ENCODE assay signal across 13 cellular contexts in the genomic region with DNA sequence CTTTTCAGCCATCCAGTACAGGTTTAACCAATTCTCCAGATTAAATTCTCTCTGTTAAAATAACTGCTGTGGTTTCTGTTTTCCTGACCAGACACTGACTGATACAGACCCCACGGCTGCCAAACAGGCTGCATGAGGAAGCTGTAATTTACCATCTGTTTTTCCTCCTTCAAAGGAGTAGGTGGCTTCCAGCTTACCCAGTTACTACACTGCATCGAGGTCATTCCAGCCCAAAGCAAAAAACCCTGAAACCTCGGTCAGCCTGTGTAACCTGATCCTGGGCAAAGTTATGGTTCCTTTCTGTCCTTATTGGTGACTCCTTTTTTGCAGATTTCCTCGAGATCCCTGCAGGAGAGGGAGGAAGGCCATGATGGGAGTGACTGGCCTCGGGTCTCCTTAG. TPM values are rescaled to one million over a fixed set of nuclear protein-coding genes. Genes with fewer than 3 reads are reported as not detected.
DNase-seq lines count a peak whose midpoint lies in the region; ATAC-seq, FAIRE-seq and TF ChIP-seq lines count a peak whose summit lies in the region.
"Had no signal": no experiment of that assay in that cellular context is flagged by ENCODE, and none has a peak within 500 bp of the region (broad histone marks: within the 10 kb centered on the region; RNA-seq: fewer than 3 reads in every experiment).

No MANE protein-coding gene starts in this region.

- BruUV-seq in HepG2 (replicated peaks; lab: Mats Ljungman, UMichigan), result no TSS peak

- 1% methylated on average over 5 of the region's 5 CpGs for WGBS in HepG2 (ENCODE audit: low lambda C conversion rate)
- 38% methylated on average over 5 of the region's 5 CpGs for WGBS in right lobe of liver (ENCODE audit: insufficient coverage, low coverage, low lambda C conversion rate, missing lambda C conversion rate)

- ATAC-seq in HepG2 (peak; percentile 34; the same call in 2 of the 3 replicates), right lobe of liver (no peak)
- ATAC-seq: left lung had no signal

- no peak for FAIRE-seq in HepG2 (lab: Jason Lieb, UNC)

- H3K79me2 ChIP-seq in HepG2 (ENCODE audit: insufficient read depth, low read length), result no peaks in the 10 kb centered on the region

- peaks cover 5% of the 10 kb centered on the region for H3K9me3 Mint-ChIP-seq in type B pancreatic cell

- TF ChIP-seq EP300 in HepG2 (IDR thresholded peaks at IDR 0.05; ENCODE audit: low read depth in 2 of 2, low read length in 2 of 2) (no peak), HepG2 (CRISPR knock-in tag; IDR thresholded peaks at IDR 0.05; ENCODE audit: borderline replicate concordance) (no peak)

- H3K9ac ChIP-seq in HepG2 (ENCODE audit: insufficient read depth, low read depth, low read length), result no peak overlapping the region

- CTCF ChIA-PET in HepG2 (lab: Yijun Ruan, JAX; ENCODE audit: low intra/inter-chr PET ratio, low total read pairs), result no interaction called here
- CTCF ChIA-PET in RWPE1 (lab: Yijun Ruan, JAX), result interaction anchor here (0.6 to 1.1 kb wide), 5 partner anchors 17 to 1632 kb away, joined by 3 to 7 read pairs (median 3); no protein-coding TSS in a partner anchor

- H3K27me3 Mint-ChIP-seq in type B pancreatic cell, result peaks cover 9% of the 10 kb centered on the region

- DNase-seq in HepG2 (ENCODE audit: low spot score) (no peak), right lobe of liver (no peak), RWPE1 (ENCODE audit: low spot score) (no peak), fibroblast of the aortic adventitia (ENCODE audit: low read depth) (peak; percentile 47), type B pancreatic cell (ENCODE audit: extremely low spot score, unreplicated experiment) (no peak), DMS79 treated with DMSO at 0.1 percent for 48 hours (lab: John Stamatoyannopoulos, UW) (no peak), NCI-H2081 treated with DMSO at 0.1 percent for 48 hours (lab: John Stamatoyannopoulos, UW) (no peak)
- DNase-seq in stimulated activated CD4-positive, alpha-beta T cell treated with anti-CD3 and anti-CD28 coated beads, Interleukin-12 subunit alpha, Interleukin-12 subunit beta, amount 100 ng/mL, for 4 hours, result no peak
- DNase-seq: left lung, NCI-H1436, Peyer's patch had no signal

- no peaks in the 10 kb centered on the region; the same call in 1 of the 2 replicates for H4K20me1 ChIP-seq in HepG2 (ENCODE audit: insufficient read depth, low read length)

- H3K36me3 ChIP-seq in HepG2 (replicated peaks in 1 of 2; ENCODE audit: control insufficient read depth in 1 of 2, insufficient read depth in 2 of 2, low read length in 2 of 2), result no peaks in the 10 kb centered on the region
- H3K36me3 ChIP-seq in right lobe of liver, result no peaks in the 10 kb centered on the region
- H3K36me3 ChIP-seq: gastroesophageal sphincter, left lung, Peyer's patch had no signal

- in situ Hi-C loops in HepG2 (cut with HindIII; ENCODE audit: extremely low pct_ligation_motif_present, low pct_unique_long_range_greater_than_20kb), result no loop called here

- no peaks in the 10 kb centered on the region for H3K9me3 ChIP-seq in HepG2 (ENCODE audit: low read length)
- H3K9me3 ChIP-seq in right lobe of liver, result no peaks in the 10 kb centered on the region
- H3K9me3 ChIP-seq: gastroesophageal sphincter, left lung, Peyer's patch had no signal

- no peak overlapping the region for H2AFZ ChIP-seq in HepG2 (ENCODE audit: low read length)

- H3K4me2 ChIP-seq in HepG2 (ENCODE audit: low read depth, low read length), result no peak overlapping the region

- peak overlapping the region; percentile 43 for H3K4me3 Mint-ChIP-seq in type B pancreatic cell
- H3K4me3 Mint-ChIP-seq: B cell had no signal

- intact Hi-C loops in HepG2 (cut with micrococcal nuclease; ENCODE audit: unreplicated experiment), result no loop called here
- intact Hi-C loops in right lobe of liver (cut with DNase I), result no loop called here

- H3K27ac Mint-ChIP-seq in type B pancreatic cell, result peak overlapping the region; percentile 17
- H3K27ac Mint-ChIP-seq: B cell had no signal

- no peak overlapping the region for H3K4me3 ChIP-seq in HepG2 (replicated peaks in 1 of 3; ENCODE audit: insufficient read depth in 1 of 3, low read depth in 2 of 3, low read length in 3 of 3)
- no peak overlapping the region for H3K4me3 ChIP-seq in right lobe of liver
- H3K4me3 ChIP-seq in fibroblast of the aortic adventitia (ENCODE audit: low read depth, low read length), result no peak overlapping the region
- H3K4me3 ChIP-seq: gastroesophageal sphincter, left lung, Peyer's patch had no signal

- POLR2A ChIA-PET in HepG2 (lab: Yijun Ruan, JAX) (no interaction called here), RWPE1 (lab: Yijun Ruan, JAX; ENCODE audit: low non-redundant PET) (interaction anchor here (0.5 kb wide), 1 partner anchor 1363 kb away, joined by 3 read pairs; a partner anchor contains a TSS)

- H3K27me3 ChIP-seq in HepG2 (ENCODE audit: control insufficient read depth in 1 of 2, insufficient read depth in 2 of 2, low read length in 2 of 2) (peaks cover 3 to 46% of the 10 kb centered on the region in 2 experiments; a peak in 3 of 5 replicates), right lobe of liver (no peaks in the 10 kb centered on the region)
- H3K27me3 ChIP-seq: left lung, Peyer's patch had no signal

- no peaks in the 10 kb centered on the region for H3K36me3 Mint-ChIP-seq in type B pancreatic cell

- H3K4me1 Mint-ChIP-seq in type B pancreatic cell (ENCODE audit: unreplicated experiment), result peaks cover 25% of the 10 kb centered on the region

- TF ChIP-seq RAD21 in HepG2 (CRISPR knock-in tag; IDR thresholded peaks at IDR 0.05), result no peak

- no peak overlapping the region for H3K27ac ChIP-seq in HepG2 (ENCODE audit: extremely low read length, insufficient read depth, low read length)
- H3K27ac ChIP-seq in right lobe of liver, result no peak overlapping the region
- H3K27ac ChIP-seq in RWPE1, result peak overlapping the region; percentile 86
- H3K27ac ChIP-seq: gastroesophageal sphincter, left lung, Peyer's patch had no signal

- TF ChIP-seq CTCF in HepG2 (CRISPR knock-in tag; IDR thresholded peaks at IDR 0.05), result no peak
- no peak for TF ChIP-seq CTCF in right lobe of liver (IDR thresholded peaks at IDR 0.05)
- TF ChIP-seq CTCF in RWPE1 (conservative IDR thresholded peaks at IDR 0.05; ENCODE audit: low read depth), result no peak
- TF ChIP-seq CTCF in fibroblast of the aortic adventitia (IDR thresholded peaks at IDR 0.05; ENCODE audit: insufficient read depth, low read length), result no peak
- TF ChIP-seq CTCF in type B pancreatic cell (conservative IDR thresholded peaks at IDR 0.05), result no peak

- TF ChIP-seq POLR2A in HepG2 (IDR thresholded peaks at IDR 0.05; ENCODE audit: insufficient read depth in 1 of 2, low read depth in 2 of 2, low read length in 2 of 2) (no peak), right lobe of liver (IDR thresholded peaks at IDR 0.05) (no peak)

- peaks cover 13% of the 10 kb centered on the region for H3K4me1 ChIP-seq in HepG2 (ENCODE audit: insufficient read depth, low read length)
- H3K4me1 ChIP-seq in right lobe of liver, result no peaks in the 10 kb centered on the region
- H3K4me1 ChIP-seq: left lung had no signal

TF ChIP-seq in HepG2, 621 proteins besides CTCF, POLR2A, EP300 and RAD21:
- TF ChIP-seq TOE1 (CRISPR knock-in tag; IDR thresholded peaks at IDR 0.05), result no peak
- TF ChIP-seq SIX1 (CRISPR knock-in tag; IDR thresholded peaks at IDR 0.05; ENCODE audit: borderline replicate concordance), result peak; percentile 37; the same call in 1 of the 2 replicates

RNA-seq across cellular contexts. Expression of a gene that starts 27.9 kb away (rescaled TPM):
- total RNA-seq in HepG2 (2016; rRNA removed; fragmentation: Illumina TruSeq; extraction: Trizol) (3.8 and 8.8 TPM in 2 replicates), right lobe of liver (10 to 100 TPM in 3 of 6 experiments, 1 to 10 TPM in 1, under 1 TPM in 2; 0.51 to 33.4 (median 10.8) TPM), fibroblast of the aortic adventitia (ENCODE audit: low replicate concordance) (14.3 and 62.5 TPM in 2 replicates), type B pancreatic cell (ENCODE audit: low replicate concordance) (40.5 and 59.4 TPM in 2 replicates)
- total RNA-seq in HepG2 (2016; cell fraction: cytosol; rRNA removed; fragmentation: Illumina TruSeq; extraction: Trizol; ENCODE audit: low read depth), result 0.91 and 0.97 TPM in 2 replicates
- 3.1 and 9.9 TPM in 2 replicates for total RNA-seq in HepG2 (2016; cell fraction: insoluble cytoplasmic fraction; rRNA removed; fragmentation: Illumina TruSeq; extraction: Trizol)
- 2.6 and 3.1 TPM in 2 replicates for total RNA-seq in HepG2 (2016; cell fraction: membrane; rRNA removed; fragmentation: Illumina TruSeq; extraction: Trizol)
- 9.7 TPM in 2 replicates for total RNA-seq in HepG2 (2016; cell fraction: nucleus; rRNA removed; fragmentation: Illumina TruSeq; extraction: Trizol)
- 21.1 and 31.3 TPM in 2 replicates for polyA plus RNA-seq in HepG2 (2011; rRNA removed)
- 19.8 and 25.9 TPM in 2 replicates for polyA plus RNA-seq in HepG2 (2011; cell fraction: cytosol; rRNA removed)
- polyA plus RNA-seq in HepG2 (2011; cell fraction: nucleus; rRNA removed), result 20.8 and 24.7 TPM in 2 replicates
- polyA plus RNA-seq in HepG2 (2012), result 12.1 and 16.1 TPM in 2 replicates
- 0.87 and 1.0 TPM in 2 replicates for polyA plus RNA-seq in HepG2 (2016; cell fraction: cytosol; fragmentation: Illumina TruSeq; extraction: Trizol; ENCODE audit: low read depth)
- polyA plus RNA-seq in HepG2 (2016; cell fraction: insoluble cytoplasmic fraction; fragmentation: Illumina TruSeq; extraction: Trizol; ENCODE audit: low read depth), result 3.1 and 3.6 TPM in 2 replicates
- 2.1 and 2.4 TPM in 2 replicates for polyA plus RNA-seq in HepG2 (2016; cell fraction: membrane; fragmentation: Illumina TruSeq; extraction: Trizol; ENCODE audit: low read depth)
- 12.3 and 13.7 TPM in 2 replicates for polyA plus RNA-seq in HepG2 (2016; cell fraction: nucleus; fragmentation: Illumina TruSeq; extraction: Trizol; ENCODE audit: insufficient read depth, low read depth)
- polyA minus RNA-seq in HepG2 (2011; rRNA and poly(A)+ RNA removed; ENCODE audit: low replicate concordance), result 33.3 TPM in 1 of 2 replicates, not detected in the other
- 13.7 and 23.0 TPM in 2 replicates for polyA minus RNA-seq in HepG2 (2011; cell fraction: cytosol; rRNA and poly(A)+ RNA removed)
- polyA minus RNA-seq in HepG2 (2011; cell fraction: nucleus; rRNA and poly(A)+ RNA removed), result 7.2 and 9.9 TPM in 2 replicates
- total RNA-seq: B cell had no signal
